ENCODE assay signal across 8 cellular contexts in genomic region chr12:56104109-56104814, GRCh38. TPM values are rescaled to one million over a fixed set of nuclear protein-coding genes. Genes with fewer than 3 reads are reported as not detected.
DNase-seq lines count a peak whose midpoint lies in the region; ATAC-seq lines count a peak whose summit lies in the region.

PA2G4 (plus strand) TSS chr12:56104559; CDS start chr12:56104738, 179 bp downstream.

- H3K4me3 ChIP-seq in BLaER1 = peak within 1 kb of the TSS; percentile 92

- H4K20me1 ChIP-seq in BLaER1 = peaks cover 32% of the 10 kb centered on the region

- no peaks in the 10 kb centered on the region for H3K27me3 Mint-ChIP-seq in activated CD4-positive, alpha-beta T cell treated with anti-CD3 and anti-CD28 coated beads, Interleukin-2, amount 10 ng/mL, durations not matched to agents 7 days and 5 days

- CTCF ChIA-PET in activated CD4-positive, alpha-beta T cell treated with anti-CD3 and anti-CD28 coated beads, Interleukin-2, amount 10 ng/mL, durations not matched to agents 7 days and 5 days (lab: Charles Lee) = interaction anchor here (0.6 to 5.5 kb wide), 13 partner anchors 13 to 1645 kb away, joined by 3 to 41 read pairs (median 4); partner anchors contain the start of genes ERBB3, RPL41, SMARCC2 and SUOX

- peak within 1 kb of the TSS; percentile 99 for H3K4me3 Mint-ChIP-seq in activated CD4-positive, alpha-beta T cell treated with anti-CD3 and anti-CD28 coated beads, Interleukin-2, amount 10 ng/mL, durations not matched to agents 7 days and 5 days

- peaks cover 48% of the 10 kb centered on the region for H3K36me3 Mint-ChIP-seq in activated CD4-positive, alpha-beta T cell treated with anti-CD3 and anti-CD28 coated beads, Interleukin-2, amount 10 ng/mL, durations not matched to agents 7 days and 5 days (ENCODE audit: low read depth)

- peak within 1 kb of the TSS; percentile 98 for H3K27ac Mint-ChIP-seq in activated CD4-positive, alpha-beta T cell treated with anti-CD3 and anti-CD28 coated beads, Interleukin-2, amount 10 ng/mL, durations not matched to agents 7 days and 5 days

- H3K36me3 ChIP-seq in BLaER1 = peaks cover 34% of the 10 kb centered on the region

- peak within 1 kb of the TSS; percentile 97 for H3K27ac ChIP-seq in BLaER1

- H3K4me1 Mint-ChIP-seq in activated CD4-positive, alpha-beta T cell treated with anti-CD3 and anti-CD28 coated beads, Interleukin-2, amount 10 ng/mL, durations not matched to agents 7 days and 5 days = peaks cover 62% of the 10 kb centered on the region

- H3K4me1 ChIP-seq in BLaER1 = peaks cover 32% of the 10 kb centered on the region

- DNase-seq in NCI-H69 (lab: John Stamatoyannopoulos, UW) (peak; percentile 100), cortex of kidney (lab: John Stamatoyannopoulos, UW) (peak; percentile 94), left kidney (ENCODE audit: low read depth, low spot score) (peak; percentile 100)
- peak; percentile 99 for DNase-seq in activated CD4-positive, alpha-beta T cell treated with anti-CD3 and anti-CD28 coated beads, Interleukin-2, amount 10 ng/mL, durations not matched to agents 7 days and 5 days
- peak; percentile 98 to 99 for DNase-seq in stimulated activated CD4-positive, alpha-beta T cell treated with anti-CD3 and anti-CD28 coated beads, Interleukin-2, amount 100 ng/mL, for 24 hours

- no peaks in the 10 kb centered on the region for H3K9me3 Mint-ChIP-seq in activated CD4-positive, alpha-beta T cell treated with anti-CD3 and anti-CD28 coated beads, Interleukin-2, amount 10 ng/mL, durations not matched to agents 7 days and 5 days

- no peaks in the 10 kb centered on the region for H3K9me3 ChIP-seq in BLaER1

- no peaks in the 10 kb centered on the region for H3K27me3 ChIP-seq in BLaER1

- peak within 1 kb of the TSS; percentile 95 for H3K4me2 ChIP-seq in BLaER1

- ATAC-seq in GM19328 (IDR thresholded peaks at IDR 0.05; ENCODE audit: unreplicated experiment) (peak; percentile 93), HG03520 (IDR thresholded peaks at IDR 0.05; ENCODE audit: unreplicated experiment) (peak; percentile 92)

- peak within 1 kb of the TSS; percentile 98 for H3K9ac ChIP-seq in BLaER1

- POLR2A ChIA-PET in activated CD4-positive, alpha-beta T cell treated with anti-CD3 and anti-CD28 coated beads, Interleukin-2, amount 10 ng/mL, durations not matched to agents 7 days and 5 days (lab: Charles Lee) = interaction anchor here (0.9 to 2.0 kb wide), 5 partner anchors 8 to 85 kb away, joined by 3 to 10 read pairs (median 4); partner anchors contain the start of genes SMARCC2 and ZC3H10

RNA-seq across cellular contexts. Expression of gene PA2G4, which starts in this region (rescaled TPM):
- total RNA-seq in activated CD4-positive, alpha-beta T cell treated with anti-CD3 and anti-CD28 coated beads, Interleukin-2, amount 10 ng/mL, durations not matched to agents 7 days and 5 days = 100 to 1,000 TPM; 244 to 289 TPM

Comparison
In these comparisons a context has a peak if more than half of its experiments do, and no peak if none do; other contexts are left out.
1. Peak in every context shown above with its lines: DNase-seq, ATAC-seq, H3K4me3 ChIP-seq and H3K27ac ChIP-seq.